16 cellular contexts compared by ENCODE assay signal in genomic region chr2:47039913-47040562, GRCh38.
DNase-seq lines count a peak whose midpoint lies in the region; ATAC-seq and TF ChIP-seq lines count a peak whose summit lies in the region.
"Had no signal": no experiment of that assay in that cellular context is flagged by ENCODE, and none has a peak within 500 bp of the region (broad histone marks: within the 10 kb centered on the region; RNA-seq: fewer than 3 reads in every experiment).

No MANE protein-coding gene starts in this region.

- no peak overlapping the region for H2BK5ac ChIP-seq in mesenchymal stem cell (ENCODE audit: low read depth, low read length, poor library complexity, severe bottlenecking)

- H2AFZ ChIP-seq in mesenchymal stem cell (ENCODE audit: low read depth, low read length): no peak overlapping the region

- ATAC-seq in activated CD8-positive, alpha-beta T cell treated with anti-CD3 and anti-CD28 coated beads, Interleukin-2, amount 10 ng/mL, durations not matched to agents 7 days and 5 days: no peak
- no peak for ATAC-seq in activated CD8-positive, alpha-beta T cell treated with anti-CD3 and anti-CD28 coated beads for 36 hours
- ATAC-seq in activated CD8-positive, alpha-beta memory T cell treated with anti-CD3 and anti-CD28 coated beads, Interleukin-2, amount 10 ng/mL, durations not matched to agents 7 days and 5 days: no peak
- ATAC-seq: A549, body of pancreas had no signal

- no peak overlapping the region for H3K23ac ChIP-seq in mesenchymal stem cell (ENCODE audit: low read length in 2 of 2)

- H3K14ac ChIP-seq in mesenchymal stem cell (ENCODE audit: low read length in 2 of 2): peak overlapping the region in 1 of 2 experiments; percentile 46

- peak overlapping the region; percentile 12 to 61 for H3K4ac ChIP-seq in mesenchymal stem cell (ENCODE audit: low read depth in 1 of 2, low read length in 2 of 2)

- H3K9me3 ChIP-seq in mesenchymal stem cell (ENCODE audit: control insufficient read depth, low read length) (no peaks in the 10 kb centered on the region), thymus (ENCODE audit: control insufficient read depth) (no peaks in the 10 kb centered on the region)
- H3K9me3 ChIP-seq: A549, body of pancreas, thyroid gland had no signal

- no peak for TF ChIP-seq CTCF in activated CD8-positive, alpha-beta T cell treated with anti-CD3 and anti-CD28 coated beads for 36 hours (IDR thresholded peaks at IDR 0.05)

- peaks cover 38% of the 10 kb centered on the region for H3K36me3 Mint-ChIP-seq in activated CD8-positive, alpha-beta T cell treated with anti-CD3 and anti-CD28 coated beads, Interleukin-2, amount 10 ng/mL, durations not matched to agents 7 days and 5 days (ENCODE audit: low read depth)
- H3K36me3 Mint-ChIP-seq in activated CD8-positive, alpha-beta T cell treated with anti-CD3 and anti-CD28 coated beads for 36 hours (ENCODE audit: low read depth): peaks cover 8% of the 10 kb centered on the region
- H3K36me3 Mint-ChIP-seq in activated CD8-positive, alpha-beta memory T cell treated with anti-CD3 and anti-CD28 coated beads, Interleukin-2, amount 10 ng/mL, durations not matched to agents 7 days and 5 days: peaks cover 5% of the 10 kb centered on the region

- POLR2A ChIA-PET in activated CD8-positive, alpha-beta T cell treated with anti-CD3 and anti-CD28 coated beads, Interleukin-2, amount 10 ng/mL, durations not matched to agents 7 days and 5 days (lab: Charles Lee): interaction anchor here (0.8 kb wide), 1 partner anchor 55 kb away, joined by 3 read pairs; no protein-coding TSS in a partner anchor
- POLR2A ChIA-PET in activated CD8-positive, alpha-beta T cell treated with anti-CD3 and anti-CD28 coated beads for 36 hours (lab: Charles Lee): interaction anchor here (0.8 kb wide), 1 partner anchor 17 kb away, joined by 3 read pairs; no protein-coding TSS in a partner anchor

- no peak overlapping the region for H2BK15ac ChIP-seq in mesenchymal stem cell (ENCODE audit: low read depth, poor library complexity, severe bottlenecking)

- H2BK12ac ChIP-seq in mesenchymal stem cell (ENCODE audit: low read length in 2 of 2): peak overlapping the region; percentile 76 to 95

- no peak overlapping the region for H3K4me3 Mint-ChIP-seq in activated CD8-positive, alpha-beta T cell treated with anti-CD3 and anti-CD28 coated beads, Interleukin-2, amount 10 ng/mL, durations not matched to agents 7 days and 5 days
- H3K4me3 Mint-ChIP-seq in activated CD8-positive, alpha-beta T cell treated with anti-CD3 and anti-CD28 coated beads for 36 hours: no peak overlapping the region
- H3K4me3 Mint-ChIP-seq in activated CD8-positive, alpha-beta memory T cell treated with anti-CD3 and anti-CD28 coated beads, Interleukin-2, amount 10 ng/mL, durations not matched to agents 7 days and 5 days: no peak overlapping the region

- H3K9ac ChIP-seq in mesenchymal stem cell (ENCODE audit: low read length): no peak overlapping the region

- H3K4me1 ChIP-seq in mesenchymal stem cell (ENCODE audit: control insufficient read depth, insufficient read depth, low read depth, low read length): peaks cover 39% of the 10 kb centered on the region
- H3K4me1 ChIP-seq in thymus (ENCODE audit: control insufficient read depth, insufficient read depth, low read length): no peaks in the 10 kb centered on the region

- peak overlapping the region; percentile 63 for H3K27ac ChIP-seq in cingulate gyrus (ENCODE audit: low read depth, low read length)
- no peak overlapping the region for H3K27ac ChIP-seq in mesenchymal stem cell (ENCODE audit: low read length, poor library complexity, severe bottlenecking)
- H3K27ac ChIP-seq in thymus (ENCODE audit: low read depth): peak overlapping the region; percentile 11
- H3K27ac ChIP-seq: body of pancreas, epithelial cell of prostate had no signal

- intact Hi-C loops in activated CD8-positive, alpha-beta T cell treated with anti-CD3 and anti-CD28 coated beads for 36 hours (cut with micrococcal nuclease): no loop called here

- peak overlapping the region; percentile 41 for H4K8ac ChIP-seq in mesenchymal stem cell (ENCODE audit: low read length)

- DNase-seq in activated CD8-positive, alpha-beta T cell treated with anti-CD3 and anti-CD28 coated beads, Interleukin-2, amount 10 ng/mL, durations not matched to agents 7 days and 5 days: no peak
- DNase-seq in activated CD8-positive, alpha-beta T cell treated with anti-CD3 and anti-CD28 coated beads for 36 hours: no peak
- DNase-seq in mesenchymal stem cell: peak; percentile 96
- DNase-seq in NCI-H2171 (lab: John Stamatoyannopoulos, UW): no peak
- DNase-seq in activated CD8-positive, alpha-beta memory T cell treated with anti-CD3 and anti-CD28 coated beads, Interleukin-2, amount 10 ng/mL, durations not matched to agents 7 days and 5 days: no peak
- DNase-seq in NCI-H1092 treated with DMSO at 0.1 percent for 48 hours (lab: John Stamatoyannopoulos, UW): no peak
- DNase-seq: activated T-cell treated with anti-CD3 and anti-CD28 coated beads, Interleukin-2, amount 50 U/mL, for 1 hour; body of pancreas; Karpas-422; NCI-H187 treated with DMSO at 0.1 percent for 48 hours; SHP77 treated with DMSO at 0.1 percent for 48 hours; thyroid gland had no signal

- peaks cover 28% of the 10 kb centered on the region for H3K4me1 Mint-ChIP-seq in activated CD8-positive, alpha-beta T cell treated with anti-CD3 and anti-CD28 coated beads, Interleukin-2, amount 10 ng/mL, durations not matched to agents 7 days and 5 days (ENCODE audit: low read depth)
- peaks cover 16% of the 10 kb centered on the region for H3K4me1 Mint-ChIP-seq in activated CD8-positive, alpha-beta T cell treated with anti-CD3 and anti-CD28 coated beads for 36 hours (ENCODE audit: low read depth)
- H3K4me1 Mint-ChIP-seq in activated CD8-positive, alpha-beta memory T cell treated with anti-CD3 and anti-CD28 coated beads, Interleukin-2, amount 10 ng/mL, durations not matched to agents 7 days and 5 days: peaks cover 13% of the 10 kb centered on the region

- H3K27me3 ChIP-seq in mesenchymal stem cell (ENCODE audit: control insufficient read depth in 1 of 2, insufficient read depth in 1 of 2, low read length in 2 of 2): no peaks in the 10 kb centered on the region
- H3K27me3 ChIP-seq in thymus (ENCODE audit: control insufficient read depth, insufficient read depth): no peaks in the 10 kb centered on the region
- H3K27me3 ChIP-seq: body of pancreas, thyroid gland had no signal

- H4K91ac ChIP-seq in mesenchymal stem cell (ENCODE audit: low read length): peak overlapping the region; percentile 92

- H2BK120ac ChIP-seq in mesenchymal stem cell (ENCODE audit: low read depth, low read length): no peak overlapping the region

- no peaks in the 10 kb centered on the region for H3K9me3 Mint-ChIP-seq in activated CD8-positive, alpha-beta T cell treated with anti-CD3 and anti-CD28 coated beads, Interleukin-2, amount 10 ng/mL, durations not matched to agents 7 days and 5 days (ENCODE audit: insufficient read depth)
- no peaks in the 10 kb centered on the region for H3K9me3 Mint-ChIP-seq in activated CD8-positive, alpha-beta T cell treated with anti-CD3 and anti-CD28 coated beads for 36 hours
- no peaks in the 10 kb centered on the region for H3K9me3 Mint-ChIP-seq in activated CD8-positive, alpha-beta memory T cell treated with anti-CD3 and anti-CD28 coated beads, Interleukin-2, amount 10 ng/mL, durations not matched to agents 7 days and 5 days (ENCODE audit: low read depth)

- 71% methylated on average over 17 of the region's 17 CpGs for WGBS in mesenchymal stem cell
- WGBS in thymus: 95% methylated on average over 17 of the region's 17 CpGs

- H3K36me3 ChIP-seq in mesenchymal stem cell (ENCODE audit: control insufficient read depth in 1 of 2, insufficient read depth in 2 of 2, low read depth in 1 of 2, low read length in 2 of 2) (peaks cover 24 to 56% of the 10 kb centered on the region in 2 experiments), thymus (ENCODE audit: control insufficient read depth, insufficient read depth) (peaks cover 84% of the 10 kb centered on the region)
- H3K36me3 ChIP-seq: thyroid gland had no signal

- CTCF ChIA-PET in activated CD8-positive, alpha-beta T cell treated with anti-CD3 and anti-CD28 coated beads, Interleukin-2, amount 10 ng/mL, durations not matched to agents 7 days and 5 days (lab: Charles Lee): interaction anchor here (1.5 kb wide), 1 partner anchor 283 kb away, joined by 6 read pairs; no protein-coding TSS in a partner anchor
- CTCF ChIA-PET in activated CD8-positive, alpha-beta T cell treated with anti-CD3 and anti-CD28 coated beads for 36 hours (lab: Charles Lee): no interaction called here
- CTCF ChIA-PET in activated CD8-positive, alpha-beta memory T cell treated with anti-CD3 and anti-CD28 coated beads, Interleukin-2, amount 10 ng/mL, durations not matched to agents 7 days and 5 days (lab: Charles Lee): no interaction called here

- no peaks in the 10 kb centered on the region for H3K27me3 Mint-ChIP-seq in activated CD8-positive, alpha-beta T cell treated with anti-CD3 and anti-CD28 coated beads, Interleukin-2, amount 10 ng/mL, durations not matched to agents 7 days and 5 days (ENCODE audit: low read depth)
- no peaks in the 10 kb centered on the region for H3K27me3 Mint-ChIP-seq in activated CD8-positive, alpha-beta T cell treated with anti-CD3 and anti-CD28 coated beads for 36 hours
- H3K27me3 Mint-ChIP-seq in activated CD8-positive, alpha-beta memory T cell treated with anti-CD3 and anti-CD28 coated beads, Interleukin-2, amount 10 ng/mL, durations not matched to agents 7 days and 5 days: no peaks in the 10 kb centered on the region

- H3K79me1 ChIP-seq in mesenchymal stem cell (replicated peaks; ENCODE audit: low read length, poor library complexity, severe bottlenecking): peaks cover 10% of the 10 kb centered on the region

- H3K18ac ChIP-seq in mesenchymal stem cell (ENCODE audit: low read depth in 1 of 2, low read length in 2 of 2): peak overlapping the region; percentile 31 to 73

- no peak overlapping the region for H3K4me3 ChIP-seq in mesenchymal stem cell (ENCODE audit: insufficient read depth in 1 of 2, low read depth in 1 of 2, low read length in 2 of 2)
- no peak overlapping the region for H3K4me3 ChIP-seq in thymus (ENCODE audit: low read length)
- H3K4me3 ChIP-seq: A549, body of pancreas, thyroid gland had no signal

- H3K4me2 ChIP-seq in mesenchymal stem cell (ENCODE audit: low read length, poor library complexity, severe bottlenecking): no peak overlapping the region
- H3K4me2 ChIP-seq: A549 had no signal

- peak overlapping the region; percentile 41 for H2AK5ac ChIP-seq in mesenchymal stem cell (ENCODE audit: low read length, severe bottlenecking)

- peak overlapping the region; percentile 90 for H3K27ac Mint-ChIP-seq in activated CD8-positive, alpha-beta T cell treated with anti-CD3 and anti-CD28 coated beads, Interleukin-2, amount 10 ng/mL, durations not matched to agents 7 days and 5 days
- no peak overlapping the region for H3K27ac Mint-ChIP-seq in activated CD8-positive, alpha-beta T cell treated with anti-CD3 and anti-CD28 coated beads for 36 hours
- H3K27ac Mint-ChIP-seq in activated CD8-positive, alpha-beta memory T cell treated with anti-CD3 and anti-CD28 coated beads, Interleukin-2, amount 10 ng/mL, durations not matched to agents 7 days and 5 days: no peak overlapping the region
